17 cellular contexts compared by ENCODE assay signal in genomic region chr11:16783321-16783801, GRCh38. TPM values are rescaled to one million over a fixed set of nuclear protein-coding genes. Genes with fewer than 3 reads are reported as not detected.
DNase-seq lines count a peak whose midpoint lies in the region; ATAC-seq and TF ChIP-seq lines count a peak whose summit lies in the region.
"Had no signal": no experiment of that assay in that cellular context is flagged by ENCODE, and none has a peak within 500 bp of the region (broad histone marks: within the 10 kb centered on the region; RNA-seq: fewer than 3 reads in every experiment).

No MANE protein-coding gene starts in this region.

- H3K79me2 ChIP-seq in neural progenitor cell (ENCODE audit: low read depth) = no peaks in the 10 kb centered on the region

- H3K4me1 Mint-ChIP-seq in natural killer cell treated with Interleukin-12 subunit alpha and Interleukin-12 subunit beta and Interleukin-15 and Interleukin-18, amount 100 ng/mL, for 72 hours (ENCODE audit: low read depth in 2 of 2) = no peaks in the 10 kb centered on the region
- H3K4me1 Mint-ChIP-seq in natural killer cell (no peaks in the 10 kb centered on the region), neural progenitor cell (peaks cover 61% of the 10 kb centered on the region), Calu3 (ENCODE audit: low read depth, unreplicated experiment) (peaks cover 94% of the 10 kb centered on the region)
- H3K4me1 Mint-ChIP-seq: CD4-positive, CD25-positive, alpha-beta regulatory T cell had no signal

- BruUV-seq in Calu3 (replicated peaks; lab: Mats Ljungman, UMichigan) = no TSS peak

- H3K36me3 ChIP-seq in neural progenitor cell = no peaks in the 10 kb centered on the region
- H3K36me3 ChIP-seq: BLaER1 treated with 17β-estradiol and CSF1 and Interleukin-3, amounts not matched to agents 10 nM and 100 nM had no signal

- no peaks in the 10 kb centered on the region for H3K27me3 ChIP-seq in neural progenitor cell
- H3K27me3 ChIP-seq: BLaER1 treated with 17β-estradiol and CSF1 and Interleukin-3, amounts not matched to agents 10 nM and 100 nM had no signal

- no peak overlapping the region for H3K27ac ChIP-seq in neural progenitor cell
- H3K27ac ChIP-seq: BLaER1 treated with 17β-estradiol and CSF1 and Interleukin-3, amounts not matched to agents 10 nM and 100 nM had no signal

- H3K4me1 ChIP-seq in neural progenitor cell = peaks cover 20% of the 10 kb centered on the region

- CTCF ChIA-PET in Calu3 (lab: Charles Lee) = no interaction called here

- no peak overlapping the region for H3K4me3 Mint-ChIP-seq in natural killer cell treated with Interleukin-12 subunit alpha and Interleukin-12 subunit beta and Interleukin-15 and Interleukin-18, amount 100 ng/mL, for 72 hours
- H3K4me3 Mint-ChIP-seq in natural killer cell = no peak overlapping the region
- peak overlapping the region; percentile 5 for H3K4me3 Mint-ChIP-seq in neural progenitor cell
- no peak overlapping the region for H3K4me3 Mint-ChIP-seq in Calu3 (ENCODE audit: low read depth, unreplicated experiment)
- H3K4me3 Mint-ChIP-seq: CD4-positive, CD25-positive, alpha-beta regulatory T cell; H9 had no signal

- H3K27ac Mint-ChIP-seq in natural killer cell treated with Interleukin-12 subunit alpha and Interleukin-12 subunit beta and Interleukin-15 and Interleukin-18, amount 100 ng/mL, for 72 hours = no peak overlapping the region
- no peak overlapping the region for H3K27ac Mint-ChIP-seq in natural killer cell
- H3K27ac Mint-ChIP-seq in neural progenitor cell = peak overlapping the region; percentile 64
- H3K27ac Mint-ChIP-seq in Calu3 (ENCODE audit: unreplicated experiment) = no peak overlapping the region
- H3K27ac Mint-ChIP-seq: CD4-positive, CD25-positive, alpha-beta regulatory T cell; H9 had no signal

- no peak overlapping the region for H3K4me3 ChIP-seq in neural progenitor cell
- H3K4me3 ChIP-seq: BLaER1 treated with 17β-estradiol and CSF1 and Interleukin-3, amounts not matched to agents 10 nM and 100 nM had no signal

- intact Hi-C loops in natural killer cell (cut with micrococcal nuclease) = no loop called here
- intact Hi-C loops in sciatic nerve (cut with DNase I) = loop anchor here (10.0 kb wide), 1 partner anchor 141 kb away; no protein-coding TSS in a partner anchor
- intact Hi-C loops in Calu3 (cut with micrococcal nuclease; ENCODE audit: unreplicated experiment) = no loop called here

- H3K9me3 ChIP-seq in neural progenitor cell (ENCODE audit: low read depth) = no peaks in the 10 kb centered on the region
- H3K9me3 ChIP-seq: BLaER1 treated with 17β-estradiol and CSF1 and Interleukin-3, amounts not matched to agents 10 nM and 100 nM had no signal

- no peaks in the 10 kb centered on the region for H3K36me3 Mint-ChIP-seq in natural killer cell treated with Interleukin-12 subunit alpha and Interleukin-12 subunit beta and Interleukin-15 and Interleukin-18, amount 100 ng/mL, for 72 hours
- H3K36me3 Mint-ChIP-seq in natural killer cell (no peaks in the 10 kb centered on the region), neural progenitor cell (peaks cover 22% of the 10 kb centered on the region), Calu3 (ENCODE audit: insufficient read depth, unreplicated experiment) (peaks cover 76% of the 10 kb centered on the region)
- H3K36me3 Mint-ChIP-seq: CD4-positive, CD25-positive, alpha-beta regulatory T cell had no signal

- H3F3A ChIP-seq in neural progenitor cell (ENCODE audit: low read depth) = peaks cover 20% of the 10 kb centered on the region

- H3K9ac ChIP-seq in neural progenitor cell = no peak overlapping the region
- H3K9ac ChIP-seq: BLaER1 treated with 17β-estradiol and CSF1 and Interleukin-3, amounts not matched to agents 10 nM and 100 nM had no signal

- no peak for ATAC-seq in natural killer cell treated with Interleukin-12 subunit alpha and Interleukin-12 subunit beta and Interleukin-15 and Interleukin-18, amount 100 ng/mL, for 72 hours
- ATAC-seq in natural killer cell (no peak), sciatic nerve (no peak)

- H4K20me1 ChIP-seq in neural progenitor cell (ENCODE audit: low read depth) = peaks cover 21% of the 10 kb centered on the region
- H4K20me1 ChIP-seq: BLaER1 treated with 17β-estradiol and CSF1 and Interleukin-3, amounts not matched to agents 10 nM and 100 nM had no signal

- peak; percentile 57 for DNase-seq in natural killer cell treated with Interleukin-12 subunit alpha and Interleukin-12 subunit beta and Interleukin-15 and Interleukin-18, amount 100 ng/mL, for 72 hours (ENCODE audit: low spot score)
- no peak for DNase-seq in natural killer cell
- no peak for DNase-seq in neural progenitor cell (ENCODE audit: low spot score)
- peak; percentile 55 for DNase-seq in sciatic nerve (ENCODE audit: low spot score)
- no peak for DNase-seq in SKM-1 (lab: John Stamatoyannopoulos, UW; ENCODE audit: unreplicated experiment)
- no peak for DNase-seq in Calu3
- DNase-seq in A172 (ENCODE audit: low spot score) = no peak
- DNase-seq in DMS79 treated with DMSO at 0.1 percent for 48 hours (lab: John Stamatoyannopoulos, UW) = no peak
- DNase-seq: 8988T; ACHN; CD4-positive, CD25-positive, alpha-beta regulatory T cell; DMS 273 treated with DMSO at 0.1 percent for 48 hours; DMS79; EL; GOT3; H9 had no signal

- no peaks in the 10 kb centered on the region for H3K27me3 Mint-ChIP-seq in natural killer cell treated with Interleukin-12 subunit alpha and Interleukin-12 subunit beta and Interleukin-15 and Interleukin-18, amount 100 ng/mL, for 72 hours
- no peaks in the 10 kb centered on the region for H3K27me3 Mint-ChIP-seq in natural killer cell (ENCODE audit: low read depth in 2 of 2)
- H3K27me3 Mint-ChIP-seq in neural progenitor cell (ENCODE audit: insufficient read depth, low read depth) = peaks cover 12% of the 10 kb centered on the region
- H3K27me3 Mint-ChIP-seq in Calu3 (ENCODE audit: unreplicated experiment) = no peaks in the 10 kb centered on the region
- H3K27me3 Mint-ChIP-seq: CD4-positive, CD25-positive, alpha-beta regulatory T cell had no signal

- TF ChIP-seq CTCF in natural killer cell (IDR thresholded peaks at IDR 0.05) (no peak), neural progenitor cell (IDR thresholded peaks at IDR 0.05) (no peak), Calu3 (IDR thresholded peaks at IDR 0.05; ENCODE audit: unreplicated experiment) (no peak)

- no peak overlapping the region for H3K4me2 ChIP-seq in neural progenitor cell

- no peak overlapping the region for H2AFZ ChIP-seq in neural progenitor cell (replicated peaks)

- H3K9me3 Mint-ChIP-seq in natural killer cell treated with Interleukin-12 subunit alpha and Interleukin-12 subunit beta and Interleukin-15 and Interleukin-18, amount 100 ng/mL, for 72 hours = no peaks in the 10 kb centered on the region
- H3K9me3 Mint-ChIP-seq in natural killer cell (no peaks in the 10 kb centered on the region), neural progenitor cell (no peaks in the 10 kb centered on the region), Calu3 (ENCODE audit: low read depth, unreplicated experiment) (no peaks in the 10 kb centered on the region)
- H3K9me3 Mint-ChIP-seq: H9 had no signal

RNA-seq across cellular contexts. Expression of gene C11orf58, which starts 44.9 kb away (rescaled TPM):
- 100 to 1,000 TPM; 103 to 109 TPM for total RNA-seq in natural killer cell treated with Interleukin-12 subunit alpha and Interleukin-12 subunit beta and Interleukin-15 and Interleukin-18, amount 100 ng/mL, for 72 hours
- total RNA-seq in natural killer cell (100 to 1,000 TPM; 109 to 118 (median 115) TPM), neural progenitor cell (ENCODE audit: low replicate concordance) (241 and 320 TPM in 2 replicates), sciatic nerve (127 TPM), Calu3 (2022) (153 and 157 TPM in 2 replicates)
- 290 and 301 TPM in 2 replicates for total RNA-seq in A172 (2014; rRNA removed; shearing (Covaris generic))

Comparison
In these comparisons a context has a peak if more than half of its experiments do, and no peak if none do; other contexts are left out.
1. DNase-seq: peak in natural killer cell treated with Interleukin-12 subunit alpha and Interleukin-12 subunit beta and Interleukin-15 and Interleukin-18, amount 100 ng/mL, for 72 hours (single experiment) and sciatic nerve (single experiment); none in natural killer cell (single experiment), neural progenitor cell (single experiment), SKM-1 (single experiment), Calu3 (single experiment), A172 (single experiment) and DMS79 treated with DMSO at 0.1 percent for 48 hours (single experiment).